ENCODE assay signal across 8 cellular contexts in the genomic region with DNA sequence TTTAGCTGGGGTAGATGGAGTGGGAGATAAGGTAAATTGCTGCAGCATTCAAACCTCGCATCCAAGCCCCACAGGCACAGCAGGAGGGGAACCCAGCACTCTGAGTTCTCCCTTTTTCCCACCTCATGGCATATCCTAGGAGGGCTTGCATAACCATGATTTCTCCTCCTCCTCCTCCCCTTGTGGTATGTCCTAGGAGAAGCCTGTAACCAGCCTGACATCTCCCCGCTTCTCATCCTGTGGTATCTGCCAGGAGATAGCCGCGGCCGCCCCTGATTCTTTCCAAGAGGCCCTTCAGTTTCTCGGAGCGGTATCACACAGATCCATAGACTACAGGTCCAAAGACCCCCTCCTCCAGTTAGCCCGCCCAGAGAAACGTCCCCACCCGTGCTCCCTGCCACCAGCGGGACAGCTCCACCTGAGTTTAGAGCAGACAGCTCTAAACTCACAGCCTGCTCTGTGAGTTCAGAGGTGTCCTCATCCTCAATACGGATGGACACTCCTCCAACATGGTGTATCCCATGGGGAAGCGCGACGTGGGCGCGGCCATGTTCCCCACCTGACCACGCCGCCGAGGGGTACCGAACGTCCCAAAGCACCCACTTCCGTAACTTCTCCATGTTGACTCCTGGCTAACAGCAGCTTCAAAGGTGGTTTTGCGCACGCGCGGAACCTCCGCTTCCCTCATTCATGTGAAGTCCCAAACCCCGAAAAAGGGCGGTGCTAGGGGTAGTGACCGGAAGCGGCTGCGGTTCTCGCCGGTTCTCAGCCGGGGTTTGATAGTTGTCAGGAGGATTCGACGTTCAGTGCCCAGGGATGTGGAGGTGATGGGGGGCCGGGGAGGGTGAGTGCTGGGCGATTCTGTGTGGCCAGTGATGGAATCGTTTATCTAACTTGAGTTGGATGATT. TPM values are rescaled to one million over a fixed set of nuclear protein-coding genes. Genes with fewer than 3 reads are reported as not detected.
DNase-seq lines count a peak whose midpoint lies in the region; ATAC-seq and TF ChIP-seq lines count a peak whose summit lies in the region.

A gene (plus strand): TSS at position 739 of the 909 bp plus-strand sequence. CDS start 9,366 bp downstream, outside the sequence.

- no peak within 1 kb of the TSS for H3K4ac ChIP-seq in mesendoderm (ENCODE audit: low read depth, low read length)

- H3K4me1 Mint-ChIP-seq in Calu3 (ENCODE audit: low read depth, unreplicated experiment): no peaks in the 10 kb centered on the region

- no peak within 1 kb of the TSS for H3K23ac ChIP-seq in mesendoderm (ENCODE audit: low read length)

- intact Hi-C loops in Calu3 (cut with micrococcal nuclease; ENCODE audit: unreplicated experiment): no loop called here

- H3K9me3 ChIP-seq in HUES48 (ENCODE audit: control insufficient read depth, insufficient read depth, low read length) (peaks cover 22% of the 10 kb centered on the region), NT2/D1 (ENCODE audit: insufficient read depth, low read length) (no peaks in the 10 kb centered on the region), endocrine pancreas (ENCODE audit: control insufficient read depth, low read length) (no peaks in the 10 kb centered on the region)

- BruUV-seq in Calu3 (replicated peaks; lab: Mats Ljungman, UMichigan): TSS peak; percentile 64

- peaks cover 3% of the 10 kb centered on the region for H3K79me2 ChIP-seq in mesendoderm (ENCODE audit: control insufficient read depth, insufficient read depth, low read length)

- H3K4me2 ChIP-seq in mesendoderm (ENCODE audit: low read length): peak within 1 kb of the TSS; percentile 36

- CTCF ChIA-PET in Calu3 (lab: Charles Lee): no interaction called here

- peak within 1 kb of the TSS; percentile 95 for H3K56ac ChIP-seq in mesendoderm (ENCODE audit: low read length)

- no peak within 1 kb of the TSS for H4K8ac ChIP-seq in mesendoderm (ENCODE audit: low read depth, low read length)

- peaks cover 17% of the 10 kb centered on the region for H3K36me3 Mint-ChIP-seq in Calu3 (ENCODE audit: insufficient read depth, unreplicated experiment)

- WGBS in mesendoderm (ENCODE audit: extremely low coverage, insufficient coverage, low lambda C conversion rate): no CpG with 5 or more reads among the region's 41 CpGs

- ATAC-seq in GM21423 (IDR thresholded peaks at IDR 0.05; ENCODE audit: unreplicated experiment): peak; percentile 87

- H3K27ac ChIP-seq in HUES48 (ENCODE audit: low read depth, low read length) (peak within 1 kb of the TSS; percentile 82), mesendoderm (ENCODE audit: low read depth, low read length) (peak within 1 kb of the TSS; percentile 73)

- peak within 1 kb of the TSS; percentile 84 for H2BK5ac ChIP-seq in mesendoderm (ENCODE audit: low read length)

- no peaks in the 10 kb centered on the region for H3K9me3 Mint-ChIP-seq in Calu3 (ENCODE audit: low read depth, unreplicated experiment)

- H3K27me3 Mint-ChIP-seq in Calu3 (ENCODE audit: unreplicated experiment): no peaks in the 10 kb centered on the region

- H4K5ac ChIP-seq in mesendoderm (ENCODE audit: low read length): peak within 1 kb of the TSS; percentile 56

- DNase-seq in Calu3: peak; percentile 93
- DNase-seq in NT2/D1 (ENCODE audit: low read depth, low spot score): peak; percentile 96
- DNase-seq in activated CD8-positive, alpha-beta memory T cell treated with anti-CD3 and anti-CD28 coated beads, Interleukin-2, amount 50 U/mL, for 1 hour (ENCODE audit: extremely low read depth): peak; percentile 85
- DNase-seq in mesendoderm: peak; percentile 98
- peak; percentile 79 for DNase-seq in stimulated activated CD8-positive, alpha-beta memory T cell treated with anti-CD3 and anti-CD28 coated beads, Interleukin-12 subunit alpha, Interleukin-12 subunit beta, amount 100 ng/mL, for 4 hours (ENCODE audit: low read depth)

- H2AK5ac ChIP-seq in mesendoderm (ENCODE audit: low read length): no peak within 1 kb of the TSS

- H2BK15ac ChIP-seq in mesendoderm (replicated peaks; ENCODE audit: low read depth): no peak within 1 kb of the TSS

- H3K27ac Mint-ChIP-seq in Calu3 (ENCODE audit: unreplicated experiment): peak within 1 kb of the TSS; percentile 83

- no peak for TF ChIP-seq CTCF in Calu3 (IDR thresholded peaks at IDR 0.05; ENCODE audit: unreplicated experiment)

- peaks cover 6% of the 10 kb centered on the region; the same call in 1 of the 2 replicates for H3K4me1 ChIP-seq in HUES48 (ENCODE audit: control insufficient read depth, insufficient read depth, low read length)
- no peaks in the 10 kb centered on the region for H3K4me1 ChIP-seq in NT2/D1 (ENCODE audit: insufficient read depth, insufficient read length)
- H3K4me1 ChIP-seq in endocrine pancreas (ENCODE audit: control insufficient read depth, insufficient read depth, low read length): peaks cover 12% of the 10 kb centered on the region
- no peaks in the 10 kb centered on the region for H3K4me1 ChIP-seq in mesendoderm (ENCODE audit: control insufficient read depth, low read depth, low read length)

- H3K36me3 ChIP-seq in HUES48 (ENCODE audit: control insufficient read depth, insufficient read depth, low read length): no peaks in the 10 kb centered on the region
- H3K36me3 ChIP-seq in NT2/D1 (ENCODE audit: insufficient read depth, insufficient read length, low read length): peaks cover 4% of the 10 kb centered on the region
- H3K36me3 ChIP-seq in endocrine pancreas (ENCODE audit: control insufficient read depth, insufficient read depth, low read length): no peaks in the 10 kb centered on the region
- no peaks in the 10 kb centered on the region for H3K36me3 ChIP-seq in mesendoderm (ENCODE audit: control insufficient read depth, insufficient read depth, low read length)

- no peaks in the 10 kb centered on the region for H3K79me1 ChIP-seq in mesendoderm (ENCODE audit: low read length)

- H3K27me3 ChIP-seq in HUES48 (ENCODE audit: control insufficient read depth, insufficient read depth, low read length) (no peaks in the 10 kb centered on the region), NT2/D1 (ENCODE audit: insufficient read depth, insufficient read length) (no peaks in the 10 kb centered on the region), endocrine pancreas (ENCODE audit: control insufficient read depth, insufficient read depth, low read length) (no peaks in the 10 kb centered on the region), mesendoderm (ENCODE audit: insufficient read depth, low read length, poor library complexity) (no peaks in the 10 kb centered on the region)

- peak within 1 kb of the TSS; percentile 96 for H3K4me3 Mint-ChIP-seq in Calu3 (ENCODE audit: low read depth, unreplicated experiment)

- H2BK120ac ChIP-seq in mesendoderm (ENCODE audit: low read depth, low read length): no peak within 1 kb of the TSS

- H3K9ac ChIP-seq in HUES48 (ENCODE audit: low read depth, low read length) (peak within 1 kb of the TSS; percentile 14; the same call in 1 of the 2 replicates), NT2/D1 (ENCODE audit: insufficient read length, low read depth) (peak within 1 kb of the TSS; percentile 86), endocrine pancreas (ENCODE audit: control insufficient read depth, insufficient read depth, low read length) (peak within 1 kb of the TSS; percentile 68), mesendoderm (ENCODE audit: low read length) (peak within 1 kb of the TSS; percentile 74)

- peak within 1 kb of the TSS; percentile 79 for H3K4me3 ChIP-seq in HUES48 (ENCODE audit: low read depth, low read length)
- peak within 1 kb of the TSS; percentile 65 for H3K4me3 ChIP-seq in NT2/D1 (ENCODE audit: insufficient read length, low read depth)
- peak within 1 kb of the TSS; percentile 82 for H3K4me3 ChIP-seq in endocrine pancreas (ENCODE audit: control insufficient read depth, insufficient read depth, low read length)
- peak within 1 kb of the TSS; percentile 61 for H3K4me3 ChIP-seq in mesendoderm (ENCODE audit: low read length)

- H3K18ac ChIP-seq in mesendoderm (ENCODE audit: low read length): peak within 1 kb of the TSS; percentile 92

RNA-seq across cellular contexts. Expression of the gene that starts here (rescaled TPM):
- 10.5 and 10.7 TPM in 2 replicates for total RNA-seq in Calu3 (2022)
- polyA plus RNA-seq in mesendoderm (2013, experiment 1 of 2): 5.6 TPM
- 5.8 TPM for polyA plus RNA-seq in mesendoderm (2013, experiment 2 of 2)

Comparison
In these comparisons a context has a peak if more than half of its experiments do, and no peak if none do; other contexts are left out.
1. Peak in every context shown above with its lines: DNase-seq, ATAC-seq, H3K4me3 ChIP-seq and H3K27ac ChIP-seq.
2. H3K9ac ChIP-seq: peak in every context shown above with its lines; median percentile 86 in NT2/D1; 74 in mesendoderm; 68 in endocrine pancreas; 14 in HUES48.